ENCODE assay signal across 8 cellular contexts in genomic region chr12:13165578-13166120, GRCh38. TPM values are rescaled to one million over a fixed set of nuclear protein-coding genes. Genes with fewer than 3 reads are reported as not detected.
DNase-seq lines count a peak whose midpoint lies in the region; ATAC-seq and TF ChIP-seq lines count a peak whose summit lies in the region.

No MANE protein-coding gene starts in this region.

- H3K9me3 ChIP-seq in right cardiac atrium (ENCODE audit: control insufficient read depth, low read length): no peaks in the 10 kb centered on the region

- H3K4me3 ChIP-seq in right cardiac atrium (ENCODE audit: low read length): no peak overlapping the region

- DNase-seq in Daoy (ENCODE audit: low read depth): peak; percentile 95
- peak; percentile 91 for DNase-seq in RWPE1 (ENCODE audit: low spot score)
- peak; percentile 53 for DNase-seq in activated gamma-delta T cell treated with anti-CD3 and anti-CD28 coated beads, Interleukin-2, amount 50 U/mL, for 16 hours (ENCODE audit: low read depth)
- peak; percentile 71 to 84 (median 83) for DNase-seq in right cardiac atrium
- peak; percentile 71 for DNase-seq in stimulated activated CD4-positive, alpha-beta T cell treated with anti-CD3 and anti-CD28 coated beads, Interleukin-2, amount 100 ng/mL, for 4 hours (ENCODE audit: low read depth)
- DNase-seq in NCI-H187 treated with DMSO at 0.1 percent for 48 hours (lab: John Stamatoyannopoulos, UW): no peak
- no peak for DNase-seq in posterior vena cava (ENCODE audit: low spot score)

- no peaks in the 10 kb centered on the region for H3K27me3 ChIP-seq in right cardiac atrium (ENCODE audit: control insufficient read depth, insufficient read depth)

- intact Hi-C loops in right cardiac atrium (cut with DNase I) (no loop called here), posterior vena cava (cut with DNase I) (no loop called here)

- H3K4me1 ChIP-seq in right cardiac atrium (ENCODE audit: control insufficient read depth, insufficient read depth, low read length): no peaks in the 10 kb centered on the region

- TF ChIP-seq CTCF in RWPE1 (conservative IDR thresholded peaks at IDR 0.05; ENCODE audit: low read depth): no peak

- peak overlapping the region; percentile 80 for H3K27ac ChIP-seq in RWPE1
- peak overlapping the region; percentile 1 for H3K27ac ChIP-seq in right cardiac atrium (ENCODE audit: low read length)

- WGBS in right cardiac atrium: 12% methylated on average over 3 of the region's 3 CpGs

- CTCF ChIA-PET in RWPE1 (lab: Yijun Ruan, JAX): interaction anchor here (0.5 to 1.1 kb wide), 2 partner anchors 11 to 14 kb away, joined by 3 read pairs; no protein-coding TSS in a partner anchor

- POLR2A ChIA-PET in RWPE1 (lab: Yijun Ruan, JAX; ENCODE audit: low non-redundant PET): interaction anchor here (0.6 kb wide), 1 partner anchor 31 kb away, joined by 3 read pairs; the partner anchor contains the start of gene EMP1

- ATAC-seq in HG03097 (IDR thresholded peaks at IDR 0.05; ENCODE audit: low FRiP score, unreplicated experiment) (peak; percentile 87), right cardiac atrium (peak; percentile 82 to 87)

RNA-seq across cellular contexts. Expression of gene EMP1, which starts 30.9 kb away (rescaled TPM):
- total RNA-seq in Daoy (2014; rRNA removed; shearing (Covaris generic)): 116 and 250 TPM in 2 replicates
- 100 to 1,000 TPM; 134 to 401 (median 261) TPM for total RNA-seq in right cardiac atrium
- polyA plus RNA-seq in right cardiac atrium: 33.8 TPM
- 100 to 1,000 TPM; 596 to 746 TPM for total RNA-seq in posterior vena cava

Comparison
In these comparisons a context has a peak if more than half of its experiments do, and no peak if none do; other contexts are left out.
1. DNase-seq: peak in Daoy (single experiment), RWPE1 (single experiment), activated gamma-delta T cell treated with anti-CD3 and anti-CD28 coated beads, Interleukin-2, amount 50 U/mL, for 16 hours (single experiment), right cardiac atrium (3 of 3) and stimulated activated CD4-positive, alpha-beta T cell treated with anti-CD3 and anti-CD28 coated beads, Interleukin-2, amount 100 ng/mL, for 4 hours (single experiment); none in NCI-H187 treated with DMSO at 0.1 percent for 48 hours (single experiment) and posterior vena cava (single experiment).